Comparison of ENCODE assay signal across 33 cellular contexts in genomic region chr10:123603130-123603529, GRCh38.
"Had no signal": no experiment of that assay in that cellular context is flagged by ENCODE, and none has a peak within 500 bp of the region (broad histone marks: within the 10 kb centered on the region; RNA-seq: fewer than 3 reads in every experiment).

No MANE protein-coding gene starts in this region.

- DNase-seq: Karpas-422, Kasumi-1, MG63, MM.1S, MV-4-11, NCI-H1048, NCI-H1092, NCI-H1092 treated with DMSO at 0.1 percent for 48 hours, NCI-H1105, NCI-H1105 treated with DMSO at 0.1 percent for 48 hours, NCI-H1417, NCI-H1417 treated with DMSO at 0.1 percent for 48 hours, NCI-H1436, NCI-H1436 treated with DMSO at 0.1 percent for 48 hours, NCI-H146, NCI-H1694, NCI-H1694 treated with DMSO at 0.1 percent for 48 hours, NCI-H187, NCI-H187 treated with DMSO at 0.1 percent for 48 hours, NCI-H1930, NCI-H2029, NCI-H2029 treated with DMSO at 0.1 percent for 48 hours, NCI-H2081, NCI-H2081 treated with DMSO at 0.1 percent for 48 hours, NCI-H2107, NCI-H2171, NCI-H2171 treated with DMSO at 0.1 percent for 48 hours, NCI-H2227 treated with DMSO at 0.1 percent for 48 hours, NCI-H226, NCI-H345, NCI-H446, NCI-H446 treated with DMSO at 0.1 percent for 48 hours, NCI-H510A had no signal
